In the genomic region with DNA sequence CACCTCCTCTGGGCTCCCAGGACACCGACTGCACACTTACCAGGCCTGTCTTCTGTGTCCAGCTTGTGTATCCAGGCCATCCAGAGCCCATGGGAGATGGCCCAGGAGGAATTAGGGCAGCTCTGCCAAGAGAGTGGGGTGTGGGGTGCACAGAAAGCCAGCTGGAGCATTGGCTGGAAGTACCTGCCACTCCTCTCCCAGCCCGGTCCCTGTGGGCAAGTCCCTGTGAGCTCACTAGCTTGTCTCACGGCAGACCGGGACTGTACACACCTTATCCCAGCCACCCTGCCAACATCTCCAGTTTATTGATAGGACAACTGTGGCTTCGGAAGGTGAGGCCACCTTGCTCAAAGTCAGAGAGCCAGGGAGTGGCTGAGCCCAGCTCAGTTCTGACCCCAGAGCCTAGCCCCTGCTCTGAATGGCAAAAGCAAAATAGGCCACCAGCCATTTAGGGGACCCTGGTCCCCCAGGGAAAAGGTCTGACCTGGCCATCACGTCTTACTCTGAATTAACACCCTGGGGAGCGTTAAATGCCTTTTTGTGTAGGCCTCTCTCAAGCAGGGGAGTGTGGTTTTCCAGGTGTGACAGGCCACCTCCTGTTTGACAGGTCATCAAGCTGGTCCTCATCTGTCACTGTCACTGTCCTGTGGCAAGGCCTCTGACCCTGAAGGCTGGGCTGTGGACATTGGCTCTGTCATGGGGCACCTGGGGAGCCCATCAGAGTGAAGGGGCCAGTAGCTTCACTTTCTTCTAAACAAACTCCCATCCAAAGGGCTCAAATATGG, we compare ENCODE assay signal across 10 cellular contexts. TPM values are rescaled to one million over a fixed set of nuclear protein-coding genes. Genes with fewer than 3 reads are reported as not detected.
A peak's percentile ranks its signal among the peaks of the same experiment; 100 is the strongest.
DNase-seq lines count a peak whose midpoint lies in the region; ATAC-seq and TF ChIP-seq lines count a peak whose summit lies in the region.
"Had no signal": no experiment of that assay in that cellular context is flagged by ENCODE, and none has a peak within 500 bp of the region (broad histone marks: within the 10 kb centered on the region; RNA-seq: fewer than 3 reads in every experiment).

No MANE protein-coding gene starts in this region.

- intact Hi-C loops in adrenal gland (cut with DNase I): no loop called here

- TF ChIP-seq POLR2A in adrenal gland (IDR thresholded peaks at IDR 0.05): peak in 1 of 2 donors; percentile 39

- H3K27me3 ChIP-seq in adrenal gland: no peaks in the 10 kb centered on the region
- H3K27me3 ChIP-seq: cardiac muscle cell had no signal

- H3K36me3 ChIP-seq in adrenal gland (replicated peaks in 1 of 2): no peaks in the 10 kb centered on the region
- H3K36me3 ChIP-seq: cardiac muscle cell had no signal

- H3K27ac ChIP-seq in adrenal gland: peak overlapping the region; percentile 24 to 87 (median 72)
- H3K27ac ChIP-seq: cardiac muscle cell had no signal

- WGBS in adrenal gland, 4 donors: 30 to 86% (median 59%) methylated on average over 3 to 7 of the region's 7 CpGs

- ATAC-seq in HG03439 (IDR thresholded peaks at IDR 0.05; ENCODE audit: unreplicated experiment): no peak

- H3K4me1 ChIP-seq in adrenal gland (replicated peaks in 1 of 2): peaks cover 53 to 57% of the 10 kb centered on the region in 2 donors

- H3K9me3 ChIP-seq in adrenal gland (replicated peaks in 1 of 3): no peaks in the 10 kb centered on the region

- DNase-seq in adrenal gland: peak; percentile 74 to 92 (median 89)
- peak; percentile 31 for DNase-seq in globus pallidus (ENCODE audit: low spot score)
- DNase-seq in occipital lobe (lab: John Stamatoyannopoulos, UW): peak; percentile 37
- no peak for DNase-seq in activated T-cell treated with anti-CD3 and anti-CD28 coated beads for 4 hours
- no peak for DNase-seq in activated gamma-delta T cell treated with Interleukin-2 at 50 U/mL for 16 hours
- no peak for DNase-seq in stimulated activated CD4-positive, alpha-beta T cell treated with anti-CD3 and anti-CD28 coated beads, Interleukin-4, amount 100 ng/mL, for 4 hours
- DNase-seq: NCI-H774 had no signal

- TF ChIP-seq CTCF in adrenal gland (IDR thresholded peaks at IDR 0.05): no peak

- H3K4me3 ChIP-seq in adrenal gland: no peak overlapping the region
- H3K4me3 ChIP-seq: cardiac muscle cell, GM23338 had no signal

RNA-seq across cellular contexts. Expression of a gene that starts 15.1 kb away (rescaled TPM):
- total RNA-seq in adrenal gland (100 to 1,000 TPM in 7 of 8 donors, 10 to 100 TPM in 1; 51.3 to 204 (median 164) TPM), occipital lobe (35.7 TPM)
- polyA plus RNA-seq in adrenal gland: 100 to 1,000 TPM; 217 to 489 (median 301) TPM

RNA-seq across cellular contexts. Expression of a gene that starts 15.4 kb away (rescaled TPM):
- total RNA-seq in adrenal gland (10 to 100 TPM; 16.3 to 52.1 (median 33.6) TPM), occipital lobe (10.3 TPM)
- 10 to 100 TPM; 13.1 to 97.8 (median 75.7) TPM for polyA plus RNA-seq in adrenal gland

RNA-seq across cellular contexts. Expression of a gene that starts 55.8 kb away (rescaled TPM):
- total RNA-seq in adrenal gland (100 to 1,000 TPM in 1 of 8 donors, 10 to 100 TPM in 7; 49.3 to 101 (median 73.2) TPM), occipital lobe (12.9 TPM)
- 100 to 1,000 TPM in 2 of 3 donors, 10 to 100 TPM in 1; 83.3 to 153 (median 144) TPM for polyA plus RNA-seq in adrenal gland

Comparison
In these comparisons a context has a peak if more than half of its experiments do, and no peak if none do; other contexts are left out.
1. DNase-seq: peak in adrenal gland (7 of 7), globus pallidus (single experiment) and occipital lobe (single experiment); none in activated T-cell treated with anti-CD3 and anti-CD28 coated beads for 4 hours (single experiment), activated gamma-delta T cell treated with Interleukin-2 at 50 U/mL for 16 hours (single experiment) and stimulated activated CD4-positive, alpha-beta T cell treated with anti-CD3 and anti-CD28 coated beads, Interleukin-4, amount 100 ng/mL, for 4 hours (0 of 2).